10 cellular contexts compared by ENCODE assay signal in genomic region chr4:154329268-154329858, GRCh38.
DNase-seq lines count a peak whose midpoint lies in the region; ATAC-seq, FAIRE-seq and TF ChIP-seq lines count a peak whose summit lies in the region.
"Had no signal": no experiment of that assay in that cellular context is flagged by ENCODE, and none has a peak within 500 bp of the region (broad histone marks: within the 10 kb centered on the region; RNA-seq: fewer than 3 reads in every experiment).

No MANE protein-coding gene starts in this region.

- no peak overlapping the region for H3K9ac ChIP-seq in GM12878 (ENCODE audit: control insufficient read depth, insufficient read depth, low read length)

- H3K4me3 ChIP-seq in GM12878 = no peak overlapping the region
- H3K4me3 ChIP-seq: HAP-1 had no signal

- peak; percentile 80 for FAIRE-seq in GM12878 (lab: Jason Lieb, UNC)

- peak; percentile 55 for TF ChIP-seq CTCF in C4-2B (conservative IDR thresholded peaks at IDR 0.05)
- peak; percentile 39 to 51 (median 44); a peak in 5 of 6 replicates for TF ChIP-seq CTCF in GM12878 (IDR thresholded peaks at IDR 0.05 in 2 of 3, conservative IDR thresholded peaks at IDR 0.05 in 1 of 3; ENCODE audit: control insufficient read depth in 2 of 3, extremely low read depth in 1 of 3, insufficient read depth in 1 of 3, low read depth in 3 of 3, low read length in 3 of 3)

- no peaks in the 10 kb centered on the region for H4K20me1 ChIP-seq in GM12878 (ENCODE audit: control insufficient read depth, insufficient read depth)

- H3K79me2 ChIP-seq in GM12878 (ENCODE audit: control insufficient read depth, insufficient read depth, low read length) = no peaks in the 10 kb centered on the region

- peaks cover 2 to 5% of the 10 kb centered on the region in 2 experiments; a peak in 2 of 4 replicates for H3K27me3 ChIP-seq in GM12878 (replicated peaks in 1 of 2; ENCODE audit: control insufficient read depth in 2 of 2, insufficient read depth in 2 of 2, low read length in 1 of 2)

- POLR2A ChIA-PET in GM12878 (lab: Charles Lee) = interaction anchor here (1.2 kb wide), 1 partner anchor 177 kb away, joined by 3 read pairs; no protein-coding TSS in a partner anchor

- BruUV-seq in GM12878 (replicated peaks; lab: Mats Ljungman, UMichigan) = no TSS peak

- TF ChIP-seq RAD21 in GM12878 (IDR thresholded peaks at IDR 0.05; ENCODE audit: insufficient read depth, low read depth, low read length) = peak; percentile 49

- no peak overlapping the region for H3K27ac ChIP-seq in C4-2B
- H3K27ac ChIP-seq in GM12878 (ENCODE audit: control insufficient read depth, insufficient read depth) = no peak overlapping the region

- peaks cover 7% of the 10 kb centered on the region for H3K4me1 ChIP-seq in GM12878 (ENCODE audit: control insufficient read depth, insufficient read depth, low read length)
- H3K4me1 ChIP-seq: HAP-1 had no signal

- in situ Hi-C loops in GM12878 (cut with MboI) = loop anchor here (10.0 kb wide), 1 partner anchor 175 kb away; no protein-coding TSS in a partner anchor

- H3K9me3 ChIP-seq in GM12878 (replicated peaks; ENCODE audit: control insufficient read depth, insufficient read depth, low read length) = no peaks in the 10 kb centered on the region
- H3K9me3 ChIP-seq: HAP-1 had no signal

- DNase-seq in HT-29 (ENCODE audit: low spot score) = peak; percentile 29
- no peak for DNase-seq in GM12878 (ENCODE audit: low read depth, low spot score)
- DNase-seq in midbrain (lab: John Stamatoyannopoulos, UW) = peak; percentile 49
- no peak for DNase-seq in stimulated activated CD4-positive, alpha-beta T cell treated with anti-CD3 and anti-CD28 coated beads, Interleukin-4, amount 100 ng/mL, for 1 hour
- no peak for DNase-seq in GOT3 (lab: John Stamatoyannopoulos, UW)
- DNase-seq: activated CD4-positive, CD25-positive, alpha-beta regulatory T cell had no signal

- no peak overlapping the region for H2AFZ ChIP-seq in GM12878 (ENCODE audit: control insufficient read depth, low read depth, low read length)

- ATAC-seq in GM12878 (peak; percentile 43), GM19023 (IDR thresholded peaks at IDR 0.05; ENCODE audit: unreplicated experiment) (no peak)
- no peak for ATAC-seq in activated CD4-positive, CD25-positive, alpha-beta regulatory T cell treated with anti-CD3 and anti-CD28 coated beads, Interleukin-2, amount 50 U/mL, for 24 hours

- TF ChIP-seq EP300 in GM12878 (IDR thresholded peaks at IDR 0.05; ENCODE audit: borderline replicate concordance in 1 of 2, control insufficient read depth in 1 of 2, low read depth in 2 of 2, low read length in 2 of 2) = no peak

- CTCF ChIA-PET in GM12878 (lab: Yijun Ruan, JAX) = interaction anchor here (0.9 to 3.5 kb wide), 7 partner anchors 10 to 230 kb away, joined by 3 to 36 read pairs (median 4); no protein-coding TSS in a partner anchor

- WGBS in GM12878 (ENCODE audit: insufficient coverage, insufficient replicate concordance, low lambda C conversion rate, missing lambda C conversion rate) = 62% methylated on average over 11 of the region's 11 CpGs

- intact Hi-C loops in GM12878 (cut with micrococcal nuclease; ENCODE audit: unreplicated experiment) = loop anchor here (2.0 kb wide), 2 partner anchors 177 to 293 kb away; no protein-coding TSS in a partner anchor

- TF ChIP-seq POLR2A in GM12878 (IDR thresholded peaks at IDR 0.05; ENCODE audit: low read depth, low read length) = no peak

- no peaks in the 10 kb centered on the region for H3K36me3 ChIP-seq in GM12878 (ENCODE audit: control insufficient read depth in 2 of 2, insufficient read depth in 2 of 2, low read length in 1 of 2)
- H3K36me3 ChIP-seq: HAP-1 had no signal

- RAD21 ChIA-PET in GM12878 (lab: Charles Lee; ENCODE audit: unreplicated experiment) = interaction anchor here (1.5 kb wide), 1 partner anchor 296 kb away, joined by 3 read pairs; no protein-coding TSS in a partner anchor

- H3K4me2 ChIP-seq in GM12878 (ENCODE audit: control insufficient read depth, insufficient read depth) = no peak overlapping the region

- SMC1A ChIA-PET in GM12878 (lab: Charles Lee; ENCODE audit: uncharacterized antibody, unreplicated experiment) = interaction anchor here (2.0 to 2.1 kb wide), 2 partner anchors 177 to 289 kb away, joined by 5 to 7 read pairs; no protein-coding TSS in a partner anchor

TF ChIP-seq in GM12878, 131 proteins besides CTCF, POLR2A, EP300 and RAD21:
- TF ChIP-seq PAX8 (IDR thresholded peaks at IDR 0.05) = no peak
- TF ChIP-seq SMC3 (IDR thresholded peaks at IDR 0.05; ENCODE audit: borderline replicate concordance, low read length) = peak; percentile 19; the same call in 1 of the 2 replicates
- TF ChIP-seq MYC (IDR thresholded peaks at IDR 0.05; ENCODE audit: insufficient read depth, insufficient read length, insufficient replicate concordance, low read length, severe bottlenecking) = no peak
- TF ChIP-seq NRF1 (conservative IDR thresholded peaks at IDR 0.05; ENCODE audit: low read depth, low read length) = no peak
- TF ChIP-seq EED (IDR thresholded peaks at IDR 0.05; ENCODE audit: low read depth) = no peak

Comparison
In these comparisons a context has a peak if more than half of its experiments do, and no peak if none do; other contexts are left out.
1. DNase-seq: peak in HT-29 (single experiment) and midbrain (single experiment); none in GM12878 (single experiment), stimulated activated CD4-positive, alpha-beta T cell treated with anti-CD3 and anti-CD28 coated beads, Interleukin-4, amount 100 ng/mL, for 1 hour (single experiment) and GOT3 (single experiment).